Comparison of ENCODE assay signal across 9 cellular contexts in genomic region chr17:42184717-42185496, GRCh38. TPM values are rescaled to one million over a fixed set of nuclear protein-coding genes. Genes with fewer than 3 reads are reported as not detected.
A peak's percentile ranks its signal among the peaks of the same experiment; 100 is the strongest.
DNase-seq lines count a peak whose midpoint lies in the region; ATAC-seq and TF ChIP-seq lines count a peak whose summit lies in the region.
"Had no signal": no experiment of that assay in that cellular context is flagged by ENCODE, and none has a peak within 500 bp of the region (broad histone marks: within the 10 kb centered on the region; RNA-seq: fewer than 3 reads in every experiment).

HCRT (minus strand) TSS chr17:42185452; CDS start chr17:42185365, 87 bp downstream.

- peaks cover 3 to 17% of the 10 kb centered on the region in 2 donors for H3K4me1 ChIP-seq in breast epithelium
- H3K4me1 ChIP-seq in lung (ENCODE audit: control insufficient read depth in 2 of 2, insufficient read depth in 2 of 2, low read length in 2 of 2) = peaks cover 0 to 23% of the 10 kb centered on the region in 2 donors

- BruUV-seq in MCF 10A (replicated peaks; lab: Mats Ljungman, UMichigan) = no TSS peak

- 70 to 72% methylated on average over 6 of the region's 6 CpGs for WGBS in lung, 2 donors

- ATAC-seq in activated CD8-positive, alpha-beta T cell treated with anti-CD3 and anti-CD28 coated beads, Interleukin-2, amount 10 ng/mL, durations not matched to agents 7 days and 5 days = no peak
- ATAC-seq in lung (ENCODE audit: insufficient read depth, low FRiP score) (no peak), GM21390 (IDR thresholded peaks at IDR 0.05; ENCODE audit: unreplicated experiment) (no peak)

- no peaks in the 10 kb centered on the region for H3K36me3 ChIP-seq in breast epithelium
- no peaks in the 10 kb centered on the region for H3K36me3 ChIP-seq in lung (ENCODE audit: control insufficient read depth in 2 of 2, insufficient read depth in 2 of 2, low read length in 2 of 2)

- H3K4me3 Mint-ChIP-seq in MCF 10A (ENCODE audit: unreplicated experiment) (no peak within 1 kb of the TSS), type B pancreatic cell (peak within 1 kb of the TSS; percentile 65)
- H3K4me3 Mint-ChIP-seq in activated CD8-positive, alpha-beta T cell treated with anti-CD3 and anti-CD28 coated beads, Interleukin-2, amount 10 ng/mL, durations not matched to agents 7 days and 5 days = peak within 1 kb of the TSS; percentile 82

- no peaks in the 10 kb centered on the region for H3K4me1 Mint-ChIP-seq in MCF 10A (ENCODE audit: insufficient read depth, unreplicated experiment)
- H3K4me1 Mint-ChIP-seq in activated CD8-positive, alpha-beta T cell treated with anti-CD3 and anti-CD28 coated beads, Interleukin-2, amount 10 ng/mL, durations not matched to agents 7 days and 5 days (ENCODE audit: low read depth) = peaks cover 55% of the 10 kb centered on the region
- no peaks in the 10 kb centered on the region for H3K4me1 Mint-ChIP-seq in type B pancreatic cell (ENCODE audit: unreplicated experiment)

- H3K4me3 ChIP-seq in breast epithelium = peak within 1 kb of the TSS; percentile 44 to 71 (median 47)
- peak within 1 kb of the TSS; percentile 44 for H3K4me3 ChIP-seq in lung

- POLR2A ChIA-PET in MCF 10A (lab: Yijun Ruan, JAX) = no interaction called here
- POLR2A ChIA-PET in activated CD8-positive, alpha-beta T cell treated with anti-CD3 and anti-CD28 coated beads, Interleukin-2, amount 10 ng/mL, durations not matched to agents 7 days and 5 days (lab: Charles Lee) = interaction anchor here (1.0 to 1.4 kb wide), 3 partner anchors 16 to 219 kb away, joined by 3 to 5 read pairs (median 3); no protein-coding TSS in a partner anchor

- intact Hi-C loops in breast epithelium (cut with DNase I; ENCODE audit: low total_unique reads) = no loop called here
- intact Hi-C loops in MCF 10A (cut with micrococcal nuclease) = no loop called here

- H3K9me3 Mint-ChIP-seq in MCF 10A (ENCODE audit: unreplicated experiment) = no peaks in the 10 kb centered on the region
- H3K9me3 Mint-ChIP-seq in activated CD8-positive, alpha-beta T cell treated with anti-CD3 and anti-CD28 coated beads, Interleukin-2, amount 10 ng/mL, durations not matched to agents 7 days and 5 days (ENCODE audit: insufficient read depth) = no peaks in the 10 kb centered on the region
- no peaks in the 10 kb centered on the region for H3K9me3 Mint-ChIP-seq in type B pancreatic cell

- H3K27ac Mint-ChIP-seq in MCF 10A (ENCODE audit: low read depth, unreplicated experiment) = no peak within 1 kb of the TSS
- H3K27ac Mint-ChIP-seq in activated CD8-positive, alpha-beta T cell treated with anti-CD3 and anti-CD28 coated beads, Interleukin-2, amount 10 ng/mL, durations not matched to agents 7 days and 5 days = peak within 1 kb of the TSS; percentile 80
- H3K27ac Mint-ChIP-seq in type B pancreatic cell = no peak within 1 kb of the TSS

- CTCF ChIA-PET in MCF 10A (lab: Yijun Ruan, JAX) = interaction anchor here (0.6 kb wide), 1 partner anchor 14 kb away, joined by 3 read pairs; no protein-coding TSS in a partner anchor
- CTCF ChIA-PET in activated CD8-positive, alpha-beta T cell treated with anti-CD3 and anti-CD28 coated beads, Interleukin-2, amount 10 ng/mL, durations not matched to agents 7 days and 5 days (lab: Charles Lee) = interaction anchor here (1.4 to 7.2 kb wide), 6 partner anchors 11 to 222 kb away, joined by 3 to 72 read pairs (median 6); partner anchors contain the start of genes GHDC and NKIRAS2

- H3K27me3 ChIP-seq in breast epithelium = peaks cover 6 to 32% of the 10 kb centered on the region in 2 donors
- H3K27me3 ChIP-seq in lung (ENCODE audit: control insufficient read depth, insufficient read depth) = no peaks in the 10 kb centered on the region

- TF ChIP-seq CTCF in breast epithelium (IDR thresholded peaks at IDR 0.05) (no peak), MCF 10A (IDR thresholded peaks at IDR 0.05; ENCODE audit: unreplicated experiment) (no peak), lung (IDR thresholded peaks at IDR 0.05; ENCODE audit: control extremely low read depth, extremely low read depth) (no peak), type B pancreatic cell (conservative IDR thresholded peaks at IDR 0.05) (no peak)

- TF ChIP-seq POLR2A in breast epithelium (IDR thresholded peaks at IDR 0.05) = no peak

- H3K27ac ChIP-seq in breast epithelium (peak within 1 kb of the TSS in 1 of 2 donors; percentile 55), lung (ENCODE audit: low read depth in 1 of 2, low read length in 1 of 2) (peak within 1 kb of the TSS in 1 of 2 donors; percentile 32)

- H3K9me3 ChIP-seq in breast epithelium (no peaks in the 10 kb centered on the region), lung (ENCODE audit: control insufficient read depth in 2 of 2, insufficient read depth in 1 of 2, low read length in 1 of 2) (no peaks in the 10 kb centered on the region)

- DNase-seq in breast epithelium (ENCODE audit: low spot score in 2 of 2) = no peak
- no peak for DNase-seq in MCF 10A (ENCODE audit: unreplicated experiment)
- no peak for DNase-seq in activated CD8-positive, alpha-beta T cell treated with anti-CD3 and anti-CD28 coated beads, Interleukin-2, amount 10 ng/mL, durations not matched to agents 7 days and 5 days
- no peak for DNase-seq in lung (ENCODE audit: low spot score)
- no peak for DNase-seq in type B pancreatic cell (ENCODE audit: extremely low spot score, unreplicated experiment)
- DNase-seq in NCI-H524 treated with DMSO at 0.1 percent for 48 hours (lab: John Stamatoyannopoulos, UW) = no peak
- no peak for DNase-seq in stimulated activated CD4-positive, alpha-beta T cell treated with anti-CD3 and anti-CD28 coated beads, Interleukin-15, amount 100 ng/mL, for 24 hours

- H3K36me3 Mint-ChIP-seq in MCF 10A (ENCODE audit: insufficient read depth, unreplicated experiment) = no peaks in the 10 kb centered on the region
- H3K36me3 Mint-ChIP-seq in activated CD8-positive, alpha-beta T cell treated with anti-CD3 and anti-CD28 coated beads, Interleukin-2, amount 10 ng/mL, durations not matched to agents 7 days and 5 days (ENCODE audit: low read depth) = no peaks in the 10 kb centered on the region
- no peaks in the 10 kb centered on the region for H3K36me3 Mint-ChIP-seq in type B pancreatic cell

- H3K27me3 Mint-ChIP-seq in MCF 10A (ENCODE audit: insufficient read depth, unreplicated experiment) (no peaks in the 10 kb centered on the region), type B pancreatic cell (peaks cover 65% of the 10 kb centered on the region)
- peaks cover 20% of the 10 kb centered on the region for H3K27me3 Mint-ChIP-seq in activated CD8-positive, alpha-beta T cell treated with anti-CD3 and anti-CD28 coated beads, Interleukin-2, amount 10 ng/mL, durations not matched to agents 7 days and 5 days (ENCODE audit: low read depth)

RNA-seq across cellular contexts. Expression of gene HCRT, which starts in this region (rescaled TPM):
- total RNA-seq in breast epithelium = not detected
- not detected in 2 replicates for total RNA-seq in MCF 10A (2022)
- not detected for total RNA-seq in activated CD8-positive, alpha-beta T cell treated with anti-CD3 and anti-CD28 coated beads, Interleukin-2, amount 10 ng/mL, durations not matched to agents 7 days and 5 days
- total RNA-seq in lung = not detected
- not detected for polyA plus RNA-seq in lung
- not detected in 2 replicates for total RNA-seq in type B pancreatic cell (ENCODE audit: low replicate concordance)
- total RNA-seq: sciatic nerve had no signal
